In the genomic region with DNA sequence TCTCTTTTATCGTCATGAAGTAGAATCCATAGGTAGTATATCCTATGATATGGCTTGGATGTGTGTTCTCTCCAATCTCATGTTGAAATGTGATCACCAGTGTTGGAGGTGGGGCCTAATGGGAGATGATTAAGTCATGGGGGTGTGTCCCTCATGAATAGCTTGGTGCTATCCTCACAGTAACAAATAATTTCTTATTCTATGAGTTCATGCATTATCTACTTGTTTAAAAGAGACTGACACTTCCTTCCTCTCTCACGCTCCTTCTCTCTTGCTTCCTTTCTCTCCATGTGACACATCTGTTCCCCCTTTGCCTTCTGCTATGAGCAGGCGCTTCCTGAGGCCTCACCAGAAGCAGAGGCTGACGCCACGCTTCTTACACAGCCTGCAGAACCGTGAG, we compare ENCODE assay signal across 14 cellular contexts.
A peak's percentile ranks its signal among the peaks of the same experiment; 100 is the strongest.
DNase-seq lines count a peak whose midpoint lies in the region; ATAC-seq, FAIRE-seq and TF ChIP-seq lines count a peak whose summit lies in the region.
"Had no signal": no experiment of that assay in that cellular context is flagged by ENCODE, and none has a peak within 500 bp of the region (broad histone marks: within the 10 kb centered on the region; RNA-seq: fewer than 3 reads in every experiment).

No MANE protein-coding gene starts in this region.

- H3K27me3 ChIP-seq in left ventricle myocardium inferior (ENCODE audit: low read depth): no peaks in the 10 kb centered on the region
- H3K27me3 ChIP-seq in right atrium auricular region: no peaks in the 10 kb centered on the region
- H3K27me3 ChIP-seq in brain microvascular endothelial cell (replicated peaks): no peaks in the 10 kb centered on the region
- no peaks in the 10 kb centered on the region for H3K27me3 ChIP-seq in upper lobe of right lung
- H3K27me3 ChIP-seq in prostate gland (replicated peaks; ENCODE audit: insufficient read depth): no peaks in the 10 kb centered on the region
- H3K27me3 ChIP-seq: BLaER1 treated with 17β-estradiol and CSF1 and Interleukin-3, amounts not matched to agents 10 nM and 100 nM had no signal

- no peak for FAIRE-seq in urothelium cell line (lab: Jason Lieb, UNC)
- FAIRE-seq: RCC 7860 had no signal

- ATAC-seq in upper lobe of right lung (peak; percentile 40), HG03565 (IDR thresholded peaks at IDR 0.05; ENCODE audit: unreplicated experiment) (no peak)

- intact Hi-C loops in left ventricle myocardium inferior (cut with micrococcal nuclease) (no loop called here), upper lobe of right lung (cut with DNase I) (no loop called here), prostate gland (cut with DNase I) (no loop called here)

- WGBS in prostate gland: 92% methylated on average over 6 of the region's 6 CpGs

- H3K4me3 ChIP-seq in left ventricle myocardium inferior (no peak overlapping the region), right atrium auricular region (no peak overlapping the region), brain microvascular endothelial cell (ENCODE audit: low read depth, low read length) (no peak overlapping the region), fibroblast of pulmonary artery (replicated peaks; ENCODE audit: low read depth, low read length) (no peak overlapping the region), upper lobe of right lung (no peak overlapping the region), prostate gland (no peak overlapping the region)
- H3K4me3 ChIP-seq: BLaER1 treated with 17β-estradiol and CSF1 and Interleukin-3, amounts not matched to agents 10 nM and 100 nM had no signal

- H3K36me3 ChIP-seq in left ventricle myocardium inferior (no peaks in the 10 kb centered on the region), right atrium auricular region (no peaks in the 10 kb centered on the region), brain microvascular endothelial cell (replicated peaks) (no peaks in the 10 kb centered on the region), upper lobe of right lung (no peaks in the 10 kb centered on the region), prostate gland (no peaks in the 10 kb centered on the region)
- H3K36me3 ChIP-seq: BLaER1 treated with 17β-estradiol and CSF1 and Interleukin-3, amounts not matched to agents 10 nM and 100 nM had no signal

- DNase-seq in left ventricle myocardium inferior (no peak), right atrium auricular region (ENCODE audit: low spot score) (no peak), brain microvascular endothelial cell (peak; percentile 61), fibroblast of pulmonary artery (ENCODE audit: low read depth) (peak; percentile 57), upper lobe of right lung (no peak), urothelium cell line (ENCODE audit: low spot score) (no peak), prostate gland (ENCODE audit: low spot score) (no peak)
- DNase-seq: 8988T, EL, NCI-H1048, SIG-M5 had no signal

- in situ Hi-C loops in brain microvascular endothelial cell (cut with HindIII; ENCODE audit: low pct_ligation_motif_present, low sequenced_read_pairs): no loop called here

- H3K27ac ChIP-seq in left ventricle myocardium inferior (replicated peaks) (peak overlapping the region; percentile 74), right atrium auricular region (peak overlapping the region in 1 of 2 donors; percentile 25), brain microvascular endothelial cell (peak overlapping the region; percentile 96), upper lobe of right lung (no peak overlapping the region), prostate gland (no peak overlapping the region)

- TF ChIP-seq CTCF in left ventricle myocardium inferior (IDR thresholded peaks at IDR 0.05; ENCODE audit: borderline replicate concordance) (no peak), right atrium auricular region (IDR thresholded peaks at IDR 0.05) (no peak), brain microvascular endothelial cell (IDR thresholded peaks at IDR 0.05; ENCODE audit: low read depth, low read length, missing control alignments) (no peak), fibroblast of pulmonary artery (IDR thresholded peaks at IDR 0.05; ENCODE audit: low read length, missing control alignments) (no peak), upper lobe of right lung (IDR thresholded peaks at IDR 0.05) (no peak), prostate gland (IDR thresholded peaks at IDR 0.05) (no peak)

- no peaks in the 10 kb centered on the region for H3K9me3 ChIP-seq in left ventricle myocardium inferior (replicated peaks)
- H3K9me3 ChIP-seq in right atrium auricular region: no peaks in the 10 kb centered on the region
- H3K9me3 ChIP-seq in upper lobe of right lung: no peaks in the 10 kb centered on the region
- H3K9me3 ChIP-seq in prostate gland: no peaks in the 10 kb centered on the region

- no peak for TF ChIP-seq POLR2A in prostate gland (IDR thresholded peaks at IDR 0.05)

- peaks cover 10% of the 10 kb centered on the region for H3K4me1 ChIP-seq in left ventricle myocardium inferior
- peaks cover 0 to 6% of the 10 kb centered on the region in 2 donors for H3K4me1 ChIP-seq in right atrium auricular region
- no peaks in the 10 kb centered on the region for H3K4me1 ChIP-seq in upper lobe of right lung
- H3K4me1 ChIP-seq in prostate gland (replicated peaks): no peaks in the 10 kb centered on the region

Comparison
In these comparisons a context has a peak if more than half of its experiments do, and no peak if none do; other contexts are left out.
1. DNase-seq: peak in brain microvascular endothelial cell (single experiment) and fibroblast of pulmonary artery (single experiment); none in left ventricle myocardium inferior (single experiment), right atrium auricular region (single experiment), upper lobe of right lung (single experiment), urothelium cell line (single experiment) and prostate gland (single experiment).
2. H3K27ac ChIP-seq: peak in left ventricle myocardium inferior (single experiment) and brain microvascular endothelial cell (single experiment); none in upper lobe of right lung (single experiment) and prostate gland (0 of 2).